In genomic region chr1:45304311-45305081, GRCh38 we compare ENCODE assay signal across 1 cellular context.
TF ChIP-seq lines count a peak whose summit lies in the region.

No MANE protein-coding gene starts in this region.

TF ChIP-seq in HepG2, 621 proteins besides CTCF, POLR2A, EP300 and RAD21 (continued from another document and continues in another):
- TF ChIP-seq SNAPC4 (CRISPR knock-in tag; IDR thresholded peaks at IDR 0.05): no peak
- TF ChIP-seq ZNF713 (CRISPR knock-in tag; IDR thresholded peaks at IDR 0.05): no peak
- TF ChIP-seq ZNF672 (CRISPR knock-in tag; IDR thresholded peaks at IDR 0.05): no peak
- 0 out of 2 replicates have a peak, but pooled peaks have one; percentile 10 for TF ChIP-seq HIVEP1 (CRISPR knock-in tag; IDR thresholded peaks at IDR 0.05)
- no peak for TF ChIP-seq RNF2 (conservative IDR thresholded peaks at IDR 0.05; ENCODE audit: low read depth)
- 0 out of 2 replicates have a peak, but pooled peaks have one; percentile 24 for TF ChIP-seq ZNF710 (CRISPR knock-in tag; IDR thresholded peaks at IDR 0.05; ENCODE audit: borderline replicate concordance)
- TF ChIP-seq ZNF10 (CRISPR knock-in tag; IDR thresholded peaks at IDR 0.05; ENCODE audit: borderline replicate concordance, low read depth): no peak
- 0 out of 2 replicates have a peak, but pooled peaks have one; percentile 2 for TF ChIP-seq ZSCAN21 (CRISPR knock-in tag; IDR thresholded peaks at IDR 0.05; ENCODE audit: borderline replicate concordance)
- no peak for TF ChIP-seq RBM39 (IDR thresholded peaks at IDR 0.05; ENCODE audit: low read depth, low read length, poor library complexity, severe bottlenecking)
- TF ChIP-seq ZNF883 (CRISPR knock-in tag; IDR thresholded peaks at IDR 0.05; ENCODE audit: not compliant biosample characterization): peak; percentile 14
- no peak for TF ChIP-seq SOX5 (CRISPR knock-in tag; IDR thresholded peaks at IDR 0.05; ENCODE audit: borderline replicate concordance)
- no peak for TF ChIP-seq CEBPZ (IDR thresholded peaks at IDR 0.05; ENCODE audit: low read length)
- peak; percentile 11; the same call in 1 of the 2 replicates for TF ChIP-seq MYPOP (CRISPR knock-in tag; IDR thresholded peaks at IDR 0.05)
- no peak for TF ChIP-seq CHCHD3 (CRISPR knock-in tag; IDR thresholded peaks at IDR 0.05)
- TF ChIP-seq ZNF333 (CRISPR knock-in tag; IDR thresholded peaks at IDR 0.05; ENCODE audit: borderline replicate concordance): 0 out of 2 replicates have a peak, but pooled peaks have one; percentile 18
- TF ChIP-seq ATRX (CRISPR knock-in tag; IDR thresholded peaks at IDR 0.05; ENCODE audit: borderline replicate concordance): no peak
- TF ChIP-seq KMT2B (CRISPR knock-in tag; IDR thresholded peaks at IDR 0.05): no peak
- no peak for TF ChIP-seq BRCA1 (CRISPR knock-in tag; IDR thresholded peaks at IDR 0.05)
- no peak for TF ChIP-seq ZNF878 (CRISPR knock-in tag; IDR thresholded peaks at IDR 0.05)
- TF ChIP-seq ZNF501 (CRISPR knock-in tag; IDR thresholded peaks at IDR 0.05): peak; percentile 74
- peak; percentile 12; the same call in 1 of the 2 replicates for TF ChIP-seq TMF1 (CRISPR knock-in tag; IDR thresholded peaks at IDR 0.05; ENCODE audit: low read depth)
- no peak for TF ChIP-seq JARID2 (CRISPR knock-in tag; IDR thresholded peaks at IDR 0.05; ENCODE audit: insufficient replicate concordance)
- no peak for TF ChIP-seq MLX (CRISPR knock-in tag; IDR thresholded peaks at IDR 0.05)
- 0 out of 2 replicates have a peak, but pooled peaks have one; percentile 52 for TF ChIP-seq CBX5 (CRISPR knock-in tag; IDR thresholded peaks at IDR 0.05; ENCODE audit: borderline replicate concordance)
- no peak; the same call in 1 of the 2 replicates for TF ChIP-seq TAF1 (CRISPR knock-in tag; IDR thresholded peaks at IDR 0.05)
- no peak for TF ChIP-seq WIZ (CRISPR knock-in tag; IDR thresholded peaks at IDR 0.05)
- no peak for TF ChIP-seq PAXIP1 (CRISPR knock-in tag; conservative IDR thresholded peaks at IDR 0.05)
- TF ChIP-seq HOXD1 (CRISPR knock-in tag; IDR thresholded peaks at IDR 0.05): no peak
- TF ChIP-seq KDM1A (CRISPR knock-in tag; IDR thresholded peaks at IDR 0.05): no peak; the same call in 1 of the 2 replicates
- TF ChIP-seq ZNF562 (CRISPR knock-in tag; IDR thresholded peaks at IDR 0.05; ENCODE audit: borderline replicate concordance): no peak
- no peak for TF ChIP-seq NFKB2 (CRISPR knock-in tag; IDR thresholded peaks at IDR 0.05; ENCODE audit: borderline replicate concordance)
- TF ChIP-seq EZH2 (conservative IDR thresholded peaks at IDR 0.05; ENCODE audit: low read depth, low read length): no peak
- no peak for TF ChIP-seq ATM (IDR thresholded peaks at IDR 0.05; ENCODE audit: borderline replicate concordance)
- TF ChIP-seq EED (CRISPR knock-in tag; IDR thresholded peaks at IDR 0.05): no peak
- peak; percentile 31 for TF ChIP-seq SRSF1 (optimal IDR thresholded peaks at IDR 0.05; ENCODE audit: low read depth, low read length)
- TF ChIP-seq RARA (CRISPR knock-in tag; IDR thresholded peaks at IDR 0.05): peak; percentile 61
- TF ChIP-seq ZNF709 (CRISPR knock-in tag; IDR thresholded peaks at IDR 0.05): 0 out of 2 replicates have a peak, but pooled peaks have one; percentile 10
- TF ChIP-seq PHF21A (CRISPR knock-in tag; IDR thresholded peaks at IDR 0.05): 0 out of 2 replicates have a peak, but pooled peaks have one; percentile 44
- TF ChIP-seq PHB2 (IDR thresholded peaks at IDR 0.05; ENCODE audit: partially characterized antibody): no peak
- no peak for TF ChIP-seq RXRB (CRISPR knock-in tag; IDR thresholded peaks at IDR 0.05; ENCODE audit: borderline replicate concordance)
- peak; percentile 46; the same call in 1 of the 2 replicates for TF ChIP-seq UBTF (CRISPR knock-in tag; IDR thresholded peaks at IDR 0.05)
- 0 out of 2 replicates have a peak, but pooled peaks have one; percentile 2 for TF ChIP-seq ZBTB14 (CRISPR knock-in tag; IDR thresholded peaks at IDR 0.05)
- no peak for TF ChIP-seq SAFB2 (CRISPR knock-in tag; IDR thresholded peaks at IDR 0.05; ENCODE audit: borderline replicate concordance, low read depth)
- TF ChIP-seq RCOR2 (CRISPR knock-in tag; IDR thresholded peaks at IDR 0.05): no peak
- no peak for TF ChIP-seq SCMH1 (CRISPR knock-in tag; IDR thresholded peaks at IDR 0.05; ENCODE audit: borderline replicate concordance)
- no peak for TF ChIP-seq RFX3 (CRISPR knock-in tag; IDR thresholded peaks at IDR 0.05)
